Comparison of ENCODE assay signal across 1 cellular context in the genomic region with DNA sequence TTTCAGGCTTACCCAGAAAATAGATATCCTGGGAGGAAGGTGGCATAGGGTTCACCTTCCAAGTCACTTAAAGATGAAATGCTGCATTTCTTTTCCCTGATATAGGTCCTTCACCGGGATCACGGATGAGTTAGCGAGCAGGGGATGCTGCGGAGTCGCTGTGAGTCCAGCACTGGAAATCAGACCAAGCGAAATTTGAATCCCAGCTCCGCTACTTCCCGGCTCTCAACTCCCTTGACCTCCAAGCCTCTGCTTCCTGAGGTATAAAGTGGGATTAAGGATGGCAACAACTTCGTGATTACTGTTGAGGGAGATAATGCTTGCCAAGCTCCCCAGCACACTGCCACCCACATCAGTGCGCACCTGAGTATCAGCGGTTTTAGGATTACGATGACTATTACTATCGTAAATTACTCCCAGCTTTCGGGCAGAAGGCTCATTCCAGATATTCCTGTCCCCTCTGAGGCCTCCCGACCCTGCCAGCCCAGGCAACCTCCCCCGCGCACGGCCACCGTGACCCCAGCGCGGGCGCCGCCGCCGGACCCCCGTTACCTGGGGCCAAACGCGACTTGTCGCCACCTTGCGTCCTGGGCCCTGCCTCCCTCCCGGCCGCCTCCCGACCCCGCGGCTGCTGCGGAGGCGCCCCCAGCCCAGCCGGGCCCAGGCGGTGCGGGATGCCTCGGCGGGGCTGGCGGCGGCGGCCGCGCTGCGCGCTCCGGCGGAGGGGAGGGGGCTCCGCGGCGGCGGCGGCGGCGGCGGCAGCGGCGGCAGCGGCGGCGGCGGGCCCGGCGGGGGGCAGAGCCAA.
TF ChIP-seq lines count a peak whose summit lies in the region.

No MANE protein-coding gene starts in this region.

TF ChIP-seq in H1, 55 proteins besides CTCF, POLR2A, EP300 and RAD21:
- TF ChIP-seq YY1 (IDR thresholded peaks at IDR 0.05; ENCODE audit: low read depth, low read length) = no peak
- TF ChIP-seq JUN (IDR thresholded peaks at IDR 0.05; ENCODE audit: low read depth, low read length) = no peak
- TF ChIP-seq BCL11A (IDR thresholded peaks at IDR 0.05; ENCODE audit: low read depth in 2 of 2, low read length in 2 of 2) = no peak
- TF ChIP-seq CTBP2 (IDR thresholded peaks at IDR 0.05; ENCODE audit: borderline replicate concordance, insufficient read depth, insufficient read length, low read length) = no peak
- no peak for TF ChIP-seq BRCA1 (IDR thresholded peaks at IDR 0.05; ENCODE audit: low read depth, low read length)
- no peak for TF ChIP-seq KDM5A (IDR thresholded peaks at IDR 0.05; ENCODE audit: low read length)
- no peak for TF ChIP-seq TAF7 (optimal IDR thresholded peaks at IDR 0.05; ENCODE audit: borderline replicate concordance, low read depth, low read length)
- TF ChIP-seq RNF2 (IDR thresholded peaks at IDR 0.05; ENCODE audit: borderline replicate concordance, low read depth, low read length, missing control alignments, poor library complexity, severe bottlenecking) = peak; percentile 14
- TF ChIP-seq SAP30 (IDR thresholded peaks at IDR 0.05; ENCODE audit: insufficient read depth, insufficient replicate concordance, low read length) = no peak
- no peak for TF ChIP-seq SIX5 (IDR thresholded peaks at IDR 0.05; ENCODE audit: low read depth, low read length)
- TF ChIP-seq SP2 (IDR thresholded peaks at IDR 0.05; ENCODE audit: low read length) = no peak
- no peak for TF ChIP-seq HDAC6 (IDR thresholded peaks at IDR 0.05; ENCODE audit: low read depth, low read length)
- no peak for TF ChIP-seq GTF2F1 (IDR thresholded peaks at IDR 0.05; ENCODE audit: borderline replicate concordance, low read depth, low read length)
- TF ChIP-seq MAFK (IDR thresholded peaks at IDR 0.05; ENCODE audit: low read depth, low read length) = no peak
- TF ChIP-seq, protein P1, sequence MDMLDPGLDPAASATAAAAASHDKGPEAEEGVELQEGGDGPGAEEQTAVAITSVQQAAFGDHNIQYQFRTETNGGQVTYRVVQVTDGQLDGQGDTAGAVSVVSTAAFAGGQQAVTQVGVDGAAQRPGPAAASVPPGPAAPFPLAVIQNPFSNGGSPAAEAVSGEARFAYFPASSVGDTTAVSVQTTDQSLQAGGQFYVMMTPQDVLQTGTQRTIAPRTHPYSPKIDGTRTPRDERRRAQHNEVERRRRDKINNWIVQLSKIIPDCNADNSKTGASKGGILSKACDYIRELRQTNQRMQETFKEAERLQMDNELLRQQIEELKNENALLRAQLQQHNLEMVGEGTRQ (IDR thresholded peaks at IDR 0.05; ENCODE audit: low read length) = no peak
- no peak for TF ChIP-seq ZNF274 (IDR thresholded peaks at IDR 0.05; ENCODE audit: borderline replicate concordance, extremely low read depth, low read length)
- TF ChIP-seq TEAD4 (IDR thresholded peaks at IDR 0.05; ENCODE audit: low read depth, low read length) = no peak
- no peak for TF ChIP-seq NANOG (IDR thresholded peaks at IDR 0.05; ENCODE audit: insufficient read depth, low read depth, low read length, poor library complexity, severe bottlenecking)
- no peak for TF ChIP-seq ASH2L (IDR thresholded peaks at IDR 0.05; ENCODE audit: low read length)
- no peak for TF ChIP-seq CREB1 (IDR thresholded peaks at IDR 0.05)
- TF ChIP-seq HDAC2 (IDR thresholded peaks at IDR 0.05; ENCODE audit: borderline replicate concordance in 1 of 2, low read depth in 2 of 2, low read length in 2 of 2) = no peak
- TF ChIP-seq TBP (IDR thresholded peaks at IDR 0.05; ENCODE audit: low read depth, low read length) = no peak
- TF ChIP-seq RFX5 (IDR thresholded peaks at IDR 0.05; ENCODE audit: borderline replicate concordance, low read depth, low read length) = no peak
- TF ChIP-seq, protein P2, sequence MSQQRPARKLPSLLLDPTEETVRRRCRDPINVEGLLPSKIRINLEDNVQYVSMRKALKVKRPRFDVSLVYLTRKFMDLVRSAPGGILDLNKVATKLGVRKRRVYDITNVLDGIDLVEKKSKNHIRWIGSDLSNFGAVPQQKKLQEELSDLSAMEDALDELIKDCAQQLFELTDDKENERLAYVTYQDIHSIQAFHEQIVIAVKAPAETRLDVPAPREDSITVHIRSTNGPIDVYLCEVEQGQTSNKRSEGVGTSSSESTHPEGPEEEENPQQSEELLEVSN (IDR thresholded peaks at IDR 0.05) = no peak
- TF ChIP-seq TCF12 (IDR thresholded peaks at IDR 0.05; ENCODE audit: low read depth, low read length) = no peak
- peak; percentile 76 for TF ChIP-seq EZH2 (IDR thresholded peaks at IDR 0.05; ENCODE audit: low read depth, low read length, severe bottlenecking)
- no peak for TF ChIP-seq RXRA (IDR thresholded peaks at IDR 0.05; ENCODE audit: insufficient read depth, low read depth, low read length)
- no peak for TF ChIP-seq JUND (IDR thresholded peaks at IDR 0.05; ENCODE audit: low read length)
- no peak for TF ChIP-seq CBX5 (IDR thresholded peaks at IDR 0.05; ENCODE audit: low read depth, low read length)
- no peak for TF ChIP-seq PHF8 (conservative IDR thresholded peaks at IDR 0.05; ENCODE audit: low read depth, low read length)
- TF ChIP-seq SUZ12 (IDR thresholded peaks at IDR 0.05; ENCODE audit: low read length) = peak; percentile 68
- no peak for TF ChIP-seq SP1 (IDR thresholded peaks at IDR 0.05; ENCODE audit: low read depth, low read length)
- peak; percentile 45; the same call in 1 of the 2 replicates for TF ChIP-seq KDM1A (IDR thresholded peaks at IDR 0.05; ENCODE audit: borderline replicate concordance, low read length)
- TF ChIP-seq, protein P3, sequence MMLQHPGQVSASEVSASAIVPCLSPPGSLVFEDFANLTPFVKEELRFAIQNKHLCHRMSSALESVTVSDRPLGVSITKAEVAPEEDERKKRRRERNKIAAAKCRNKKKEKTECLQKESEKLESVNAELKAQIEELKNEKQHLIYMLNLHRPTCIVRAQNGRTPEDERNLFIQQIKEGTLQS (IDR thresholded peaks at IDR 0.05; ENCODE audit: insufficient read depth, low read depth, low read length) = no peak
- peak; percentile 6 for TF ChIP-seq KDM4A (IDR thresholded peaks at IDR 0.05; ENCODE audit: low read depth, low read length, severe bottlenecking)
- TF ChIP-seq CEBPB (IDR thresholded peaks at IDR 0.05; ENCODE audit: low read depth, low read length) = no peak
- TF ChIP-seq EGR1 (IDR thresholded peaks at IDR 0.05; ENCODE audit: borderline replicate concordance, low read depth, low read length) = no peak
